8 cellular contexts compared by ENCODE assay signal in genomic region chr15:52653451-52653964, GRCh38. TPM values are rescaled to one million over a fixed set of nuclear protein-coding genes. Genes with fewer than 3 reads are reported as not detected.
DNase-seq lines count a peak whose midpoint lies in the region; ATAC-seq and TF ChIP-seq lines count a peak whose summit lies in the region.

No MANE protein-coding gene starts in this region.

- peaks cover 0 to 33% of the 10 kb centered on the region in 2 donors for H3K36me3 ChIP-seq in gastrocnemius medialis

- peak overlapping the region; percentile 79 to 89 (median 83) for H3K27ac ChIP-seq in gastrocnemius medialis

- DNase-seq in GM04503 (ENCODE audit: low read depth) (peak; percentile 39), SHP77 treated with DMSO at 0.1 percent for 48 hours (lab: John Stamatoyannopoulos, UW) (peak; percentile 25), fibroblast of pulmonary artery (ENCODE audit: low read depth) (peak; percentile 90), gastrocnemius medialis (peak in 1 of 2 donors; percentile 47), MV-4-11 (lab: John Stamatoyannopoulos, UW) (no peak), SKM-1 treated with dmso at 0.1 percent for 144 hours (lab: John Stamatoyannopoulos, UW; ENCODE audit: unreplicated experiment) (no peak)

- H3K4me1 ChIP-seq in gastrocnemius medialis: peaks cover 90 to 98% of the 10 kb centered on the region in 2 donors

- TF ChIP-seq CTCF in fibroblast of pulmonary artery (IDR thresholded peaks at IDR 0.05; ENCODE audit: low read length, missing control alignments) (no peak), gastrocnemius medialis (IDR thresholded peaks at IDR 0.05 in 4 of 5, conservative IDR thresholded peaks at IDR 0.05 in 1 of 5) (no peak)

- in situ Hi-C loops in gastrocnemius medialis (cut with MboI; ENCODE audit: low sequenced_read_pairs in 4 of 4): loop anchor here in 1 of 4 donors (25.0 kb wide), 1 partner anchor 91 kb away; the partner anchor contains the start of gene ARPP19

- no peaks in the 10 kb centered on the region for H3K27me3 ChIP-seq in gastrocnemius medialis

- ATAC-seq in gastrocnemius medialis: peak; percentile 80
- no peak for ATAC-seq in GM18873 (IDR thresholded peaks at IDR 0.05; ENCODE audit: low FRiP score, unreplicated experiment)
- ATAC-seq in GM18867 (IDR thresholded peaks at IDR 0.05; ENCODE audit: unreplicated experiment): no peak

- TF ChIP-seq POLR2A in gastrocnemius medialis (IDR thresholded peaks at IDR 0.05): no peak

- no peaks in the 10 kb centered on the region for H3K9me3 ChIP-seq in gastrocnemius medialis

- H3K4me3 ChIP-seq in fibroblast of pulmonary artery (replicated peaks; ENCODE audit: low read depth, low read length): no peak overlapping the region
- H3K4me3 ChIP-seq in gastrocnemius medialis: no peak overlapping the region

- intact Hi-C loops in gastrocnemius medialis (cut with DNase I; ENCODE audit: low total_unique reads): loop anchor here (2.0 kb wide), 1 partner anchor 25 kb away; the partner anchor contains the start of gene ATOSA

RNA-seq across cellular contexts. Expression of gene ATOSA, which starts 25.7 kb away (rescaled TPM):
- total RNA-seq in gastrocnemius medialis: 100 to 1,000 TPM in 3 of 4 donors, 10 to 100 TPM in 1; 61.9 to 491 (median 137) TPM

Comparison
In these comparisons a context has a peak if more than half of its experiments do, and no peak if none do; other contexts are left out.
1. DNase-seq: peak in GM04503 (single experiment), SHP77 treated with DMSO at 0.1 percent for 48 hours (single experiment) and fibroblast of pulmonary artery (single experiment); none in MV-4-11 (single experiment) and SKM-1 treated with dmso at 0.1 percent for 144 hours (single experiment).
2. ATAC-seq: peak in gastrocnemius medialis (2 of 2); none in GM18873 (single experiment) and GM18867 (single experiment).